Comparison of ENCODE assay signal across 11 cellular contexts in the genomic region with DNA sequence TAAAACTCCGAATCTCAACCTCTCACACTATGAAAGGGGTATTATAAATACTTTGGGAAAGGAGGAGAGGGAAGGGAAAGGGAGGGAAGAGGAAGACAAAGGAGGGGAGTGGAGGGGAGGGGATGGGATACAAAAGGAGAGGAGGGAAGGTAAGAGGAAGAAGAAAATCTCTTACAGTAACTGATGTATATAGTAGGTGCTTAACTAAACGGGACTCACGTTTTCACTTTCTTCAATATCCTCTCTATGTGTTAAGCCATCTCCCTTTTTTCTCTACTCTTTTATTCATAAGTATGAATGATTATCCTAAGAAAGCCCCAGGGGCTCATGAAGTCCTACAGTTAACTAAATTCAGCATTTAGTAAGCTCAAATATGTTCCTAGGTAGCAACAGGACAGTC.
"Had no signal": no experiment of that assay in that cellular context is flagged by ENCODE, and none has a peak within 500 bp of the region (broad histone marks: within the 10 kb centered on the region; RNA-seq: fewer than 3 reads in every experiment).

No MANE protein-coding gene starts in this region.

- H3K4me1 ChIP-seq: HAP-1 had no signal

- H3K4me2 ChIP-seq: GM23338 had no signal

- H3K4me3 ChIP-seq: GM23248, GM23338, HAP-1 had no signal

- H3K9ac ChIP-seq: GM23248 had no signal

- H2AFZ ChIP-seq: GM23248, GM23338 had no signal

- FAIRE-seq: H1, H54 had no signal

- H3K36me3 ChIP-seq: HAP-1 had no signal

- H3K9me3 ChIP-seq: HAP-1 had no signal

- DNase-seq: GM23248, GOT3, H7, H9, HCEC 1CT, HFFc6 had no signal

- ATAC-seq: GM23338, HCT116 had no signal

- H3K27ac ChIP-seq: GM23248 had no signal
